Comparison of ENCODE assay signal across 11 cellular contexts in genomic region chr1:8154621-8155052, GRCh38.
DNase-seq lines count a peak whose midpoint lies in the region; ATAC-seq, FAIRE-seq and TF ChIP-seq lines count a peak whose summit lies in the region.
"Had no signal": no experiment of that assay in that cellular context is flagged by ENCODE, and none has a peak within 500 bp of the region (broad histone marks: within the 10 kb centered on the region; RNA-seq: fewer than 3 reads in every experiment).

No MANE protein-coding gene starts in this region.

- peak; percentile 57 for FAIRE-seq in H54 (lab: Jason Lieb, UNC)

- peaks cover 19% of the 10 kb centered on the region for H3K4me1 Mint-ChIP-seq in endodermal cell

- TF ChIP-seq CTCF in endodermal cell (conservative IDR thresholded peaks at IDR 0.05), result no peak
- TF ChIP-seq CTCF in osteoblast (IDR thresholded peaks at IDR 0.05; ENCODE audit: extremely low read depth, low read depth, low read length), result no peak
- TF ChIP-seq CTCF in Peyer's patch (IDR thresholded peaks at IDR 0.05), result no peak

- whole genome bisulfite sequencing in endodermal cell (ENCODE audit: insufficient coverage in 1 of 2, insufficient read length in 1 of 2), 2 experiments, result 62 to 86% methylated on average over 6 to 15 of the region's 15 CpGs

- ATAC-seq in GM19395 (IDR thresholded peaks at IDR 0.05; ENCODE audit: unreplicated experiment), result no peak
- ATAC-seq: activated CD4-positive, CD25-positive, alpha-beta regulatory T cell treated with anti-CD3 and anti-CD28 coated beads, Interleukin-2, amount 50 U/mL, for 24 hours had no signal

- peaks cover 23% of the 10 kb centered on the region for H3K9me3 Mint-ChIP-seq in endodermal cell

- H3K4me2 ChIP-seq in osteoblast (ENCODE audit: insufficient read depth, low read length), result no peak overlapping the region

- H3K27me3 Mint-ChIP-seq in endodermal cell (ENCODE audit: insufficient read depth), result no peaks in the 10 kb centered on the region

- TF ChIP-seq POLR2A in H54 (IDR thresholded peaks at IDR 0.05; ENCODE audit: low read depth, low read length), result no peak
- no peak for TF ChIP-seq POLR2A in Peyer's patch (IDR thresholded peaks at IDR 0.05)

- H3K36me3 Mint-ChIP-seq in endodermal cell (ENCODE audit: low read depth), result peaks cover 12% of the 10 kb centered on the region

- H4K20me1 ChIP-seq in osteoblast (ENCODE audit: insufficient read depth, low read length), result no peaks in the 10 kb centered on the region

- no peaks in the 10 kb centered on the region for H3K79me2 ChIP-seq in osteoblast (ENCODE audit: insufficient read depth, low read length)

- H3K27me3 ChIP-seq in endodermal cell (ENCODE audit: control insufficient read depth, insufficient read depth, low read length, poor library complexity, severe bottlenecking) (no peaks in the 10 kb centered on the region), osteoblast (ENCODE audit: insufficient read depth, low read length) (no peaks in the 10 kb centered on the region), Peyer's patch (no peaks in the 10 kb centered on the region)

- no peaks in the 10 kb centered on the region for H3K36me3 ChIP-seq in endodermal cell (ENCODE audit: control insufficient read depth, insufficient read depth, low read length)
- H3K36me3 ChIP-seq in osteoblast (ENCODE audit: insufficient read depth, low read length), result no peaks in the 10 kb centered on the region
- H3K36me3 ChIP-seq in Peyer's patch, result no peaks in the 10 kb centered on the region

- DNase-seq in H54 (ENCODE audit: insufficient read length, low spot score), result no peak
- peak; percentile 93 for DNase-seq in NCI-H510A (lab: John Stamatoyannopoulos, UW)
- DNase-seq in endodermal cell, result no peak
- DNase-seq in osteoblast (ENCODE audit: insufficient read length, low spot score, missing footprints), result no peak
- DNase-seq in superior temporal gyrus (ENCODE audit: extremely low spot score), result no peak
- no peak for DNase-seq in NCI-H1048 (lab: John Stamatoyannopoulos, UW)
- no peak for DNase-seq in Peyer's patch
- DNase-seq: NCI-H446; stimulated activated CD8-positive, alpha-beta memory T cell treated with anti-CD3 and anti-CD28 coated beads, Interleukin-4, amount 100 ng/mL, for 48 hours had no signal

- H2AFZ ChIP-seq in osteoblast (ENCODE audit: low read length), result peak overlapping the region; percentile 2

- no peak overlapping the region for H3K4me3 Mint-ChIP-seq in endodermal cell

- H3K4me1 ChIP-seq in endodermal cell (ENCODE audit: control insufficient read depth, insufficient read depth, low read length) (no peaks in the 10 kb centered on the region), osteoblast (ENCODE audit: insufficient read depth, low read length) (no peaks in the 10 kb centered on the region), Peyer's patch (peaks cover 0 to 7% (median 0%) of the 10 kb centered on the region in 4 donors)

- H3K9ac ChIP-seq in endodermal cell (ENCODE audit: extremely low read depth, low read length, poor library complexity, severe bottlenecking), result no peak overlapping the region

- H3K9me3 ChIP-seq in endodermal cell (ENCODE audit: control insufficient read depth, low read length) (peaks cover 13% of the 10 kb centered on the region), osteoblast (ENCODE audit: low read depth, low read length) (no peaks in the 10 kb centered on the region), Peyer's patch (no peaks in the 10 kb centered on the region)

- H3K4me3 ChIP-seq in endodermal cell (ENCODE audit: low read length) (no peak overlapping the region), osteoblast (ENCODE audit: insufficient read depth, low read length) (no peak overlapping the region), Peyer's patch (no peak overlapping the region)

- peak overlapping the region; percentile 63 for H3K27ac ChIP-seq in endodermal cell (ENCODE audit: low read depth, low read length)
- H3K27ac ChIP-seq in osteoblast (ENCODE audit: low read depth, low read length), result no peak overlapping the region
- no peak overlapping the region for H3K27ac ChIP-seq in Peyer's patch

- peak overlapping the region; percentile 78 for H3K27ac Mint-ChIP-seq in endodermal cell
